Comparison of ENCODE assay signal across 2 cellular contexts in the genomic region with DNA sequence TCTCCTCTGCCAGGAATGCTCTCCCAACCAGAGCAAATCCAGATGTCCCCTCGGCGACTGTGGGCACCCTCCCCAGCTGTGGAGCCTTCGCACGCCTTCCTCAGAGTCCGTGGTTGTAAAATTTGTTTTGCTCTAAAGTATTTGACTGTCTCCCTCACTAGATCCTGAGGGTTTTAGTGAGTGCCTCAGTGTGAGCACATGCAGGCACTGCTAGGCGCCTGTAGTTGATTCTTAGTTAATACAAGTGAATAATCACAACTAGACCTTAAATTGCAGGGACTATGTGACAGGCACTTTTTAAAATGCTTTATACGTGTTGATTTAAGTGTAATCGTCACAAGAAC.
TF ChIP-seq lines count a peak whose summit lies in the region.

No MANE protein-coding gene starts in this region.

TF ChIP-seq in HCT116, 20 proteins besides CTCF, POLR2A, EP300 and RAD21:
- no peak for TF ChIP-seq SIN3A (IDR thresholded peaks at IDR 0.05; ENCODE audit: low read depth)

TF ChIP-seq in HepG2, 621 proteins besides CTCF, POLR2A, EP300 and RAD21 (continues in another document):
- TF ChIP-seq, protein P1, sequence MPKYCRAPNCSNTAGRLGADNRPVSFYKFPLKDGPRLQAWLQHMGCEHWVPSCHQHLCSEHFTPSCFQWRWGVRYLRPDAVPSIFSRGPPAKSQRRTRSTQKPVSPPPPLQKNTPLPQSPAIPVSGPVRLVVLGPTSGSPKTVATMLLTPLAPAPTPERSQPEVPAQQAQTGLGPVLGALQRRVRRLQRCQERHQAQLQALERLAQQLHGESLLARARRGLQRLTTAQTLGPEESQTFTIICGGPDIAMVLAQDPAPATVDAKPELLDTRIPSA (CRISPR knock-in tag; IDR thresholded peaks at IDR 0.05; ENCODE audit: borderline replicate concordance) = 0 out of 2 replicates have a peak, but pooled peaks have one; percentile 11
- TF ChIP-seq, protein P2, sequence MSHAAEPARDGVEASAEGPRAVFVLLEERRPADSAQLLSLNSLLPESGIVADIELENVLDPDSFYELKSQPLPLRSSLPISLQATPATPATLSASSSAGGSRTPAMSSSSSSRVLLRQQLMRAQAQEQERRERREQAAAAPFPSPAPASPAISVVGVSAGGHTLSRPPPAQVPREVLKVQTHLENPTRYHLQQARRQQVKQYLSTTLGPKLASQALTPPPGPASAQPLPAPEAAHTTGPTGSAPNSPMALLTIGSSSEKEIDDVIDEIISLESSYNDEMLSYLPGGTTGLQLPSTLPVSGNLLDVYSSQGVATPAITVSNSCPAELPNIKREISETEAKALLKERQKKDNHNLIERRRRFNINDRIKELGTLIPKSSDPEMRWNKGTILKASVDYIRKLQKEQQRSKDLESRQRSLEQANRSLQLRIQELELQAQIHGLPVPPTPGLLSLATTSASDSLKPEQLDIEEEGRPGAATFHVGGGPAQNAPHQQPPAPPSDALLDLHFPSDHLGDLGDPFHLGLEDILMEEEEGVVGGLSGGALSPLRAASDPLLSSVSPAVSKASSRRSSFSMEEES (CRISPR knock-in tag; IDR thresholded peaks at IDR 0.05) = no peak
- TF ChIP-seq, protein P3, sequence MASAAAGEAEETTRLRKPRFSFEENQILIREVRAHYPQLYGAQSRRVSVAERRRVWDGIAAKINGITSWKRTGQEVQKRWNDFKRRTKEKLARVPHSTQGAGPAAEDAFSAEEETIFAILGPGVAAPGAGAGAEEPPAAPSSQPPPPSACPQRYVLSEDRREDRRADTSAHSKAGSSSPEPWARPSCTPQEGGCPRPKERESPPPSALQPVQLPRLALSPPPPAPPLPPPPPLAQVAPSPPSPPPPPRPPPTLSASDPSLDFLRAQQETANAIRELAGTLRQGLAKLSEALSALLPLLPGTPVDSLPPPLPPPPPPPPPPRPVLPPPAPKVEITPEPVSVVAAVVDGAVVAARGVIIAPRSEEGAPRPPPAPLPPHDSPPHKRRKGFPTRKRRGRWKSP (CRISPR knock-in tag; IDR thresholded peaks at IDR 0.05) = no peak
- TF ChIP-seq ZC3H13 (CRISPR knock-in tag; IDR thresholded peaks at IDR 0.05) = 0 out of 2 replicates have a peak, but pooled peaks have one; percentile 15
- TF ChIP-seq ZNF230 (CRISPR knock-in tag; IDR thresholded peaks at IDR 0.05) = peak; percentile 39; the same call in 1 of the 2 replicates
- TF ChIP-seq ZNF44 (CRISPR knock-in tag; IDR thresholded peaks at IDR 0.05) = peak; percentile 51; the same call in 1 of the 2 replicates
- TF ChIP-seq, protein P4, sequence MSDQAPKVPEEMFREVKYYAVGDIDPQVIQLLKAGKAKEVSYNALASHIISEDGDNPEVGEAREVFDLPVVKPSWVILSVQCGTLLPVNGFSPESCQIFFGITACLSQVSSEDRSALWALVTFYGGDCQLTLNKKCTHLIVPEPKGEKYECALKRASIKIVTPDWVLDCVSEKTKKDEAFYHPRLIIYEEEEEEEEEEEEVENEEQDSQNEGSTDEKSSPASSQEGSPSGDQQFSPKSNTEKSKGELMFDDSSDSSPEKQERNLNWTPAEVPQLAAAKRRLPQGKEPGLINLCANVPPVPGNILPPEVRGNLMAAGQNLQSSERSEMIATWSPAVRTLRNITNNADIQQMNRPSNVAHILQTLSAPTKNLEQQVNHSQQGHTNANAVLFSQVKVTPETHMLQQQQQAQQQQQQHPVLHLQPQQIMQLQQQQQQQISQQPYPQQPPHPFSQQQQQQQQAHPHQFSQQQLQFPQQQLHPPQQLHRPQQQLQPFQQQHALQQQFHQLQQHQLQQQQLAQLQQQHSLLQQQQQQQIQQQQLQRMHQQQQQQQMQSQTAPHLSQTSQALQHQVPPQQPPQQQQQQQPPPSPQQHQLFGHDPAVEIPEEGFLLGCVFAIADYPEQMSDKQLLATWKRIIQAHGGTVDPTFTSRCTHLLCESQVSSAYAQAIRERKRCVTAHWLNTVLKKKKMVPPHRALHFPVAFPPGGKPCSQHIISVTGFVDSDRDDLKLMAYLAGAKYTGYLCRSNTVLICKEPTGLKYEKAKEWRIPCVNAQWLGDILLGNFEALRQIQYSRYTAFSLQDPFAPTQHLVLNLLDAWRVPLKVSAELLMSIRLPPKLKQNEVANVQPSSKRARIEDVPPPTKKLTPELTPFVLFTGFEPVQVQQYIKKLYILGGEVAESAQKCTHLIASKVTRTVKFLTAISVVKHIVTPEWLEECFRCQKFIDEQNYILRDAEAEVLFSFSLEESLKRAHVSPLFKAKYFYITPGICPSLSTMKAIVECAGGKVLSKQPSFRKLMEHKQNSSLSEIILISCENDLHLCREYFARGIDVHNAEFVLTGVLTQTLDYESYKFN (CRISPR knock-in tag; conservative IDR thresholded peaks at IDR 0.05) = peak; percentile 11; the same call in 1 of the 2 replicates
- 0 out of 2 replicates have a peak, but pooled peaks have one; percentile 2 for TF ChIP-seq ZNF292 (CRISPR knock-in tag; IDR thresholded peaks at IDR 0.05; ENCODE audit: borderline replicate concordance, low read depth)
- TF ChIP-seq, protein P5, sequence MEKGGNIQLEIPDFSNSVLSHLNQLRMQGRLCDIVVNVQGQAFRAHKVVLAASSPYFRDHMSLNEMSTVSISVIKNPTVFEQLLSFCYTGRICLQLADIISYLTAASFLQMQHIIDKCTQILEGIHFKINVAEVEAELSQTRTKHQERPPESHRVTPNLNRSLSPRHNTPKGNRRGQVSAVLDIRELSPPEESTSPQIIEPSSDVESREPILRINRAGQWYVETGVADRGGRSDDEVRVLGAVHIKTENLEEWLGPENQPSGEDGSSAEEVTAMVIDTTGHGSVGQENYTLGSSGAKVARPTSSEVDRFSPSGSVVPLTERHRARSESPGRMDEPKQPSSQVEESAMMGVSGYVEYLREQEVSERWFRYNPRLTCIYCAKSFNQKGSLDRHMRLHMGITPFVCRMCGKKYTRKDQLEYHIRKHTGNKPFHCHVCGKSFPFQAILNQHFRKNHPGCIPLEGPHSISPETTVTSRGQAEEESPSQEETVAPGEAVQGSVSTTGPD (CRISPR knock-in tag; IDR thresholded peaks at IDR 0.05) = peak; percentile 18; the same call in 1 of the 2 replicates
- no peak for TF ChIP-seq ZMYM4 (CRISPR knock-in tag; IDR thresholded peaks at IDR 0.05)
- TF ChIP-seq ZNF501 (CRISPR knock-in tag; IDR thresholded peaks at IDR 0.05) = peak; percentile 50; the same call in 1 of the 2 replicates
- TF ChIP-seq, protein P6, sequence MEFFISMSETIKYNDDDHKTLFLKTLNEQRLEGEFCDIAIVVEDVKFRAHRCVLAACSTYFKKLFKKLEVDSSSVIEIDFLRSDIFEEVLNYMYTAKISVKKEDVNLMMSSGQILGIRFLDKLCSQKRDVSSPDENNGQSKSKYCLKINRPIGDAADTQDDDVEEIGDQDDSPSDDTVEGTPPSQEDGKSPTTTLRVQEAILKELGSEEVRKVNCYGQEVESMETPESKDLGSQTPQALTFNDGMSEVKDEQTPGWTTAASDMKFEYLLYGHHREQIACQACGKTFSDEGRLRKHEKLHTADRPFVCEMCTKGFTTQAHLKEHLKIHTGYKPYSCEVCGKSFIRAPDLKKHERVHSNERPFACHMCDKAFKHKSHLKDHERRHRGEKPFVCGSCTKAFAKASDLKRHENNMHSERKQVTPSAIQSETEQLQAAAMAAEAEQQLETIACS (CRISPR knock-in tag; IDR thresholded peaks at IDR 0.05) = 0 out of 2 replicates have a peak, but pooled peaks have one; percentile 14
- TF ChIP-seq ZNF530 (CRISPR knock-in tag; IDR thresholded peaks at IDR 0.05; ENCODE audit: low read depth) = 0 out of 2 replicates have a peak, but pooled peaks have one; percentile 5
- TF ChIP-seq, protein P7, sequence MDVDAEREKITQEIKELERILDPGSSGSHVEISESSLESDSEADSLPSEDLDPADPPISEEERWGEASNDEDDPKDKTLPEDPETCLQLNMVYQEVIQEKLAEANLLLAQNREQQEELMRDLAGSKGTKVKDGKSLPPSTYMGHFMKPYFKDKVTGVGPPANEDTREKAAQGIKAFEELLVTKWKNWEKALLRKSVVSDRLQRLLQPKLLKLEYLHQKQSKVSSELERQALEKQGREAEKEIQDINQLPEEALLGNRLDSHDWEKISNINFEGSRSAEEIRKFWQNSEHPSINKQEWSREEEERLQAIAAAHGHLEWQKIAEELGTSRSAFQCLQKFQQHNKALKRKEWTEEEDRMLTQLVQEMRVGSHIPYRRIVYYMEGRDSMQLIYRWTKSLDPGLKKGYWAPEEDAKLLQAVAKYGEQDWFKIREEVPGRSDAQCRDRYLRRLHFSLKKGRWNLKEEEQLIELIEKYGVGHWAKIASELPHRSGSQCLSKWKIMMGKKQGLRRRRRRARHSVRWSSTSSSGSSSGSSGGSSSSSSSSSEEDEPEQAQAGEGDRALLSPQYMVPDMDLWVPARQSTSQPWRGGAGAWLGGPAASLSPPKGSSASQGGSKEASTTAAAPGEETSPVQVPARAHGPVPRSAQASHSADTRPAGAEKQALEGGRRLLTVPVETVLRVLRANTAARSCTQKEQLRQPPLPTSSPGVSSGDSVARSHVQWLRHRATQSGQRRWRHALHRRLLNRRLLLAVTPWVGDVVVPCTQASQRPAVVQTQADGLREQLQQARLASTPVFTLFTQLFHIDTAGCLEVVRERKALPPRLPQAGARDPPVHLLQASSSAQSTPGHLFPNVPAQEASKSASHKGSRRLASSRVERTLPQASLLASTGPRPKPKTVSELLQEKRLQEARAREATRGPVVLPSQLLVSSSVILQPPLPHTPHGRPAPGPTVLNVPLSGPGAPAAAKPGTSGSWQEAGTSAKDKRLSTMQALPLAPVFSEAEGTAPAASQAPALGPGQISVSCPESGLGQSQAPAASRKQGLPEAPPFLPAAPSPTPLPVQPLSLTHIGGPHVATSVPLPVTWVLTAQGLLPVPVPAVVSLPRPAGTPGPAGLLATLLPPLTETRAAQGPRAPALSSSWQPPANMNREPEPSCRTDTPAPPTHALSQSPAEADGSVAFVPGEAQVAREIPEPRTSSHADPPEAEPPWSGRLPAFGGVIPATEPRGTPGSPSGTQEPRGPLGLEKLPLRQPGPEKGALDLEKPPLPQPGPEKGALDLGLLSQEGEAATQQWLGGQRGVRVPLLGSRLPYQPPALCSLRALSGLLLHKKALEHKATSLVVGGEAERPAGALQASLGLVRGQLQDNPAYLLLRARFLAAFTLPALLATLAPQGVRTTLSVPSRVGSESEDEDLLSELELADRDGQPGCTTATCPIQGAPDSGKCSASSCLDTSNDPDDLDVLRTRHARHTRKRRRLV (CRISPR knock-in tag; IDR thresholded peaks at IDR 0.05) = peak; percentile 82; the same call in 1 of the 2 replicates
- TF ChIP-seq ZNF234 (CRISPR knock-in tag; conservative IDR thresholded peaks at IDR 0.05) = 0 out of 2 replicates have a peak, but pooled peaks have one; percentile 21
- no peak for TF ChIP-seq ZNF749 (CRISPR knock-in tag; IDR thresholded peaks at IDR 0.05; ENCODE audit: borderline replicate concordance)
- TF ChIP-seq, protein P8, sequence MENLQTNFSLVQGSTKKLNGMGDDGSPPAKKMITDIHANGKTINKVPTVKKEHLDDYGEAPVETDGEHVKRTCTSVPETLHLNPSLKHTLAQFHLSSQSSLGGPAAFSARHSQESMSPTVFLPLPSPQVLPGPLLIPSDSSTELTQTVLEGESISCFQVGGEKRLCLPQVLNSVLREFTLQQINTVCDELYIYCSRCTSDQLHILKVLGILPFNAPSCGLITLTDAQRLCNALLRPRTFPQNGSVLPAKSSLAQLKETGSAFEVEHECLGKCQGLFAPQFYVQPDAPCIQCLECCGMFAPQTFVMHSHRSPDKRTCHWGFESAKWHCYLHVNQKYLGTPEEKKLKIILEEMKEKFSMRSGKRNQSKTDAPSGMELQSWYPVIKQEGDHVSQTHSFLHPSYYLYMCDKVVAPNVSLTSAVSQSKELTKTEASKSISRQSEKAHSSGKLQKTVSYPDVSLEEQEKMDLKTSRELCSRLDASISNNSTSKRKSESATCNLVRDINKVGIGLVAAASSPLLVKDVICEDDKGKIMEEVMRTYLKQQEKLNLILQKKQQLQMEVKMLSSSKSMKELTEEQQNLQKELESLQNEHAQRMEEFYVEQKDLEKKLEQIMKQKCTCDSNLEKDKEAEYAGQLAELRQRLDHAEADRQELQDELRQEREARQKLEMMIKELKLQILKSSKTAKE (CRISPR knock-in tag; IDR thresholded peaks at IDR 0.05; ENCODE audit: borderline replicate concordance) = peak; percentile 67; the same call in 1 of the 2 replicates
- TF ChIP-seq ZNF83 (CRISPR knock-in tag; IDR thresholded peaks at IDR 0.05; ENCODE audit: borderline replicate concordance) = no peak
- TF ChIP-seq, protein P9, sequence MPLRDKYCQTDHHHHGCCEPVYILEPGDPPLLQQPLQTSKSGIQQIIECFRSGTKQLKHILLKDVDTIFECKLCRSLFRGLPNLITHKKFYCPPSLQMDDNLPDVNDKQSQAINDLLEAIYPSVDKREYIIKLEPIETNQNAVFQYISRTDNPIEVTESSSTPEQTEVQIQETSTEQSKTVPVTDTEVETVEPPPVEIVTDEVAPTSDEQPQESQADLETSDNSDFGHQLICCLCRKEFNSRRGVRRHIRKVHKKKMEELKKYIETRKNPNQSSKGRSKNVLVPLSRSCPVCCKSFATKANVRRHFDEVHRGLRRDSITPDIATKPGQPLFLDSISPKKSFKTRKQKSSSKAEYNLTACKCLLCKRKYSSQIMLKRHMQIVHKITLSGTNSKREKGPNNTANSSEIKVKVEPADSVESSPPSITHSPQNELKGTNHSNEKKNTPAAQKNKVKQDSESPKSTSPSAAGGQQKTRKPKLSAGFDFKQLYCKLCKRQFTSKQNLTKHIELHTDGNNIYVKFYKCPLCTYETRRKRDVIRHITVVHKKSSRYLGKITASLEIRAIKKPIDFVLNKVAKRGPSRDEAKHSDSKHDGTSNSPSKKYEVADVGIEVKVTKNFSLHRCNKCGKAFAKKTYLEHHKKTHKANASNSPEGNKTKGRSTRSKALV (CRISPR knock-in tag; IDR thresholded peaks at IDR 0.05) = 0 out of 2 replicates have a peak, but pooled peaks have one; percentile 24
- TF ChIP-seq ZNF598 (CRISPR knock-in tag; IDR thresholded peaks at IDR 0.05; ENCODE audit: borderline replicate concordance) = 0 out of 2 replicates have a peak, but pooled peaks have one; percentile 6
- 0 out of 2 replicates have a peak, but pooled peaks have one; percentile 23 for TF ChIP-seq FOXJ3 (CRISPR knock-in tag; IDR thresholded peaks at IDR 0.05; ENCODE audit: borderline replicate concordance)
- 0 out of 2 replicates have a peak, but pooled peaks have one; percentile 59 for TF ChIP-seq ZNF572 (CRISPR knock-in tag; IDR thresholded peaks at IDR 0.05)
- TF ChIP-seq KLF6 (CRISPR knock-in tag; IDR thresholded peaks at IDR 0.05) = no peak
- TF ChIP-seq, protein P10, sequence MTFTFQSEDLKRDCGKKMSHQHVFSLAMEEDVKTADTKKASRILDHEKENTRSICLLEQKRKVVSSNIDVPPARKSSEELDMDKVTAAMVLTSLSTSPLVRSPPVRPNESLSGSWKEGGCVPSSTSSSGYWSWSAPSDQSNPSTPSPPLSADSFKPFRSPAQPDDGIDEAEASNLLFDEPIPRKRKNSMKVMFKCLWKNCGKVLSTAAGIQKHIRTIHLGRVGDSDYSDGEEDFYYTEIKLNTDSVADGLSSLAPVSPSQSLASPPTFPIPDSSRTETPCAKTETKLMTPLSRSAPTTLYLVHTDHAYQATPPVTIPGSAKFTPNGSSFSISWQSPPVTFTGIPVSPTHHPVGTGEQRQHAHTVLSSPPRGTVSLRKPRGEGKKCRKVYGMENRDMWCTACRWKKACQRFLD (CRISPR knock-in tag; IDR thresholded peaks at IDR 0.05; ENCODE audit: borderline replicate concordance) = peak; percentile 60; the same call in 1 of the 2 replicates
- peak; percentile 36; the same call in 1 of the 2 replicates for TF ChIP-seq ZNF678 (CRISPR knock-in tag; IDR thresholded peaks at IDR 0.05)
- no peak for TF ChIP-seq POLR2G (IDR thresholded peaks at IDR 0.05; ENCODE audit: low read depth, low read length)
- TF ChIP-seq XBP1 (CRISPR knock-in tag; IDR thresholded peaks at IDR 0.05) = 0 out of 2 replicates have a peak, but pooled peaks have one; percentile 29
